ENCODE assay signal across 8 cellular contexts in the genomic region with DNA sequence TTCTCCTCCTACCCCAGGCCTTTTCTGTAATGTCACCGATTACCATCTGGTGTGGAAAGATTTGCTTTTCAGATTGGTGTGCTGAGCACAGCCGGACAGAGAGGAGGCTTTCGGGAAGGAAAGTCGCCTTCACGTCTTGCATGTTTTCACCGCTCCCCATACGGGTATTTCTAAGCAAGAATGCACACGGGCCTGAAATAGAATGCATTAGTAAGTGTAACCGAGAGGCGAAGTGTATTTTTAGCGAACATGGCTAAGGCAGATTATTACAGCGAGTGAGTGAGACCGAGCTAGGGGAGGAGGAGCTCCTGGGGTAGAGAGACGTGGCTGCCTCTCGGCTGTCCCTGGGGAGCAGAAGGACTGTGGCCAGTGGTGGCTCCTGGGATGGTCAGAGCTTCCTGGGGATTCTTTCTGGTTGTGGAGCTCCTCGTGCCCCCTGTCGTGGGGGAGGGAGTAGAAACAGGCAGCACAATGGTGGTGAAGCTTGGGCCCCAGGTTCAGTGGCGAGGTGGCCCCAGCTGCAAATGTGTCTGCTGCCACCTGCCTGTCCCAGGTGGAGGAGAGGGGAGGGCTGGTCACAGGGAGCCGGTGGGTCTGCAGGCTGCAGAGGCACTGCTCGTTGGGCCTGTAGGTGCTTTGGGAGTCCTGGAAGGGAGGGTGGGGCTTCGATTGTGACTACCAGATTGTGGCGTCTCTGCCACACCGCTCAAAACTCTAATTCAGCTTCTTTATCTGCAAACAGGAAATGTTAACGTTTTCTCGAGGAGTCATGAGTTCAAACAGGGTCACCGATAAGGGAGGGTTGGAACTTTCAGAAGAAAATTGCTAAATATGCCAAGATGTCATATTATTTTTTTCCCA.
A peak's percentile ranks its signal among the peaks of the same experiment; 100 is the strongest.
DNase-seq lines count a peak whose midpoint lies in the region; ATAC-seq and TF ChIP-seq lines count a peak whose summit lies in the region.

No MANE protein-coding gene starts in this region.

- peak; percentile 48; the same call in 2 of the 3 replicates for TF ChIP-seq CTCF in GM12872 (IDR thresholded peaks at IDR 0.05; ENCODE audit: insufficient read depth, low read depth, low read length)
- TF ChIP-seq CTCF in NB4 (IDR thresholded peaks at IDR 0.05; ENCODE audit: low read depth, low read length) = no peak
- TF ChIP-seq CTCF in liver (IDR thresholded peaks at IDR 0.05; ENCODE audit: low read depth, low read length, missing input control) = no peak

- peak overlapping the region; percentile 34 for H3K27ac Mint-ChIP-seq in activated T-helper 1 cell treated with anti-CD3 and anti-CD28 coated beads, Interleukin-12 subunit alpha, Interleukin-12 subunit beta, Interleukin-2, Interleukin-4 antibody, amounts not matched to agents 30 ng/mL and 10 ng/mL and 1 ng/mL, durations not matched to agents 14 hours and 24 hours and 36 hours

- H3K4me3 ChIP-seq in NB4 (ENCODE audit: low read depth, low read length) (no peak overlapping the region), liver (ENCODE audit: low read depth in 1 of 3, low read length in 3 of 3) (no peak overlapping the region)

- intact Hi-C loops in activated T-helper 1 cell treated with anti-CD3 and anti-CD28 coated beads, Interleukin-12 subunit alpha, Interleukin-12 subunit beta, Interleukin-2, Interleukin-4 antibody, amounts not matched to agents 30 ng/mL and 10 ng/mL and 1 ng/mL, durations not matched to agents 14 hours and 24 hours and 36 hours (cut with micrococcal nuclease) = no loop called here

- peak overlapping the region; percentile 5 to 51 for H3K27ac ChIP-seq in liver (ENCODE audit: low read depth in 1 of 2, low read length in 2 of 2)

- H3K9me3 Mint-ChIP-seq in activated T-helper 1 cell treated with anti-CD3 and anti-CD28 coated beads, Interleukin-12 subunit alpha, Interleukin-12 subunit beta, Interleukin-2, Interleukin-4 antibody, amounts not matched to agents 30 ng/mL and 10 ng/mL and 1 ng/mL, durations not matched to agents 14 hours and 24 hours and 36 hours = peaks cover 5% of the 10 kb centered on the region

- H3K4me3 Mint-ChIP-seq in activated T-helper 1 cell treated with anti-CD3 and anti-CD28 coated beads, Interleukin-12 subunit alpha, Interleukin-12 subunit beta, Interleukin-2, Interleukin-4 antibody, amounts not matched to agents 30 ng/mL and 10 ng/mL and 1 ng/mL, durations not matched to agents 14 hours and 24 hours and 36 hours = peak overlapping the region; percentile 15

- no peak overlapping the region for H3K9ac ChIP-seq in liver (ENCODE audit: low read depth in 1 of 2, low read length in 2 of 2)

- H3K4me1 ChIP-seq in liver (ENCODE audit: control insufficient read depth in 4 of 4, insufficient read depth in 4 of 4, low read length in 3 of 4) = peaks cover 7 to 22% (median 14%) of the 10 kb centered on the region in 4 donors

- H3K36me3 Mint-ChIP-seq in activated T-helper 1 cell treated with anti-CD3 and anti-CD28 coated beads, Interleukin-12 subunit alpha, Interleukin-12 subunit beta, Interleukin-2, Interleukin-4 antibody, amounts not matched to agents 30 ng/mL and 10 ng/mL and 1 ng/mL, durations not matched to agents 14 hours and 24 hours and 36 hours (ENCODE audit: low read depth) = peaks cover 2% of the 10 kb centered on the region

- TF ChIP-seq RAD21 in liver (IDR thresholded peaks at IDR 0.05) = peak in 1 of 2 donors; percentile 2

- peaks cover 16% of the 10 kb centered on the region for H3K4me1 Mint-ChIP-seq in activated T-helper 1 cell treated with anti-CD3 and anti-CD28 coated beads, Interleukin-12 subunit alpha, Interleukin-12 subunit beta, Interleukin-2, Interleukin-4 antibody, amounts not matched to agents 30 ng/mL and 10 ng/mL and 1 ng/mL, durations not matched to agents 14 hours and 24 hours and 36 hours (ENCODE audit: low read depth)

- DNase-seq in NB4 (ENCODE audit: low read depth) (peak; percentile 12), NOMO-1 treated with dmso at 0.1 percent for 144 hours (lab: John Stamatoyannopoulos, UW; ENCODE audit: unreplicated experiment) (no peak), cerebellum (ENCODE audit: low spot score) (no peak), NCI-H187 treated with DMSO at 0.1 percent for 48 hours (lab: John Stamatoyannopoulos, UW) (no peak)
- DNase-seq in activated T-helper 1 cell treated with anti-CD3 and anti-CD28 coated beads, Interleukin-12 subunit alpha, Interleukin-12 subunit beta, Interleukin-2, Interleukin-4 antibody, amounts not matched to agents 30 ng/mL and 10 ng/mL and 1 ng/mL, durations not matched to agents 14 hours and 24 hours and 36 hours (ENCODE audit: low spot score) = peak; percentile 4

- H3K27me3 Mint-ChIP-seq in activated T-helper 1 cell treated with anti-CD3 and anti-CD28 coated beads, Interleukin-12 subunit alpha, Interleukin-12 subunit beta, Interleukin-2, Interleukin-4 antibody, amounts not matched to agents 30 ng/mL and 10 ng/mL and 1 ng/mL, durations not matched to agents 14 hours and 24 hours and 36 hours (ENCODE audit: insufficient read depth) = peaks cover 3% of the 10 kb centered on the region

- WGBS in liver = 77% methylated on average over 26 of the region's 26 CpGs

- no peaks in the 10 kb centered on the region for H3K9me3 ChIP-seq in liver (ENCODE audit: control insufficient read depth in 4 of 4, low read length in 3 of 4)

- peak; percentile 68 for ATAC-seq in GM21576 (IDR thresholded peaks at IDR 0.05; ENCODE audit: unreplicated experiment)

- H3K36me3 ChIP-seq in liver (ENCODE audit: control insufficient read depth in 4 of 4, insufficient read depth in 3 of 4, low read depth in 1 of 4, low read length in 3 of 4) = no peaks in the 10 kb centered on the region

- TF ChIP-seq POLR2A in NB4 (IDR thresholded peaks at IDR 0.05; ENCODE audit: extremely low read depth, insufficient read length) = no peak

- H3K27me3 ChIP-seq in liver (ENCODE audit: control insufficient read depth in 4 of 4, insufficient read depth in 4 of 4, low read length in 3 of 4) = no peaks in the 10 kb centered on the region

TF ChIP-seq in liver, 16 proteins besides CTCF, POLR2A, EP300 and RAD21:
- TF ChIP-seq RXRA (IDR thresholded peaks at IDR 0.05) = peak in 1 of 2 donors; percentile 25
- TF ChIP-seq, protein P1, sequence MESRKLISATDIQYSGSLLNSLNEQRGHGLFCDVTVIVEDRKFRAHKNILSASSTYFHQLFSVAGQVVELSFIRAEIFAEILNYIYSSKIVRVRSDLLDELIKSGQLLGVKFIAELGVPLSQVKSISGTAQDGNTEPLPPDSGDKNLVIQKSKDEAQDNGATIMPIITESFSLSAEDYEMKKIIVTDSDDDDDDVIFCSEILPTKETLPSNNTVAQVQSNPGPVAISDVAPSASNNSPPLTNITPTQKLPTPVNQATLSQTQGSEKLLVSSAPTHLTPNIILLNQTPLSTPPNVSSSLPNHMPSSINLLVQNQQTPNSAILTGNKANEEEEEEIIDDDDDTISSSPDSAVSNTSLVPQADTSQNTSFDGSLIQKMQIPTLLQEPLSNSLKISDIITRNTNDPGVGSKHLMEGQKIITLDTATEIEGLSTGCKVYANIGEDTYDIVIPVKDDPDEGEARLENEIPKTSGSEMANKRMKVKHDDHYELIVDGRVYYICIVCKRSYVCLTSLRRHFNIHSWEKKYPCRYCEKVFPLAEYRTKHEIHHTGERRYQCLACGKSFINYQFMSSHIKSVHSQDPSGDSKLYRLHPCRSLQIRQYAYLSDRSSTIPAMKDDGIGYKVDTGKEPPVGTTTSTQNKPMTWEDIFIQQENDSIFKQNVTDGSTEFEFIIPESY (IDR thresholded peaks at IDR 0.05) = no peak
- peak; percentile 59 for TF ChIP-seq NR2F2 (IDR thresholded peaks at IDR 0.05)

Comparison
In these comparisons a context has a peak if more than half of its experiments do, and no peak if none do; other contexts are left out.
1. DNase-seq: peak in NB4 (single experiment) and activated T-helper 1 cell treated with anti-CD3 and anti-CD28 coated beads, Interleukin-12 subunit alpha, Interleukin-12 subunit beta, Interleukin-2, Interleukin-4 antibody, amounts not matched to agents 30 ng/mL and 10 ng/mL and 1 ng/mL, durations not matched to agents 14 hours and 24 hours and 36 hours (single experiment); none in NOMO-1 treated with dmso at 0.1 percent for 144 hours (single experiment), cerebellum (single experiment) and NCI-H187 treated with DMSO at 0.1 percent for 48 hours (single experiment).